Comparison of ENCODE assay signal across 12 cellular contexts in the genomic region with DNA sequence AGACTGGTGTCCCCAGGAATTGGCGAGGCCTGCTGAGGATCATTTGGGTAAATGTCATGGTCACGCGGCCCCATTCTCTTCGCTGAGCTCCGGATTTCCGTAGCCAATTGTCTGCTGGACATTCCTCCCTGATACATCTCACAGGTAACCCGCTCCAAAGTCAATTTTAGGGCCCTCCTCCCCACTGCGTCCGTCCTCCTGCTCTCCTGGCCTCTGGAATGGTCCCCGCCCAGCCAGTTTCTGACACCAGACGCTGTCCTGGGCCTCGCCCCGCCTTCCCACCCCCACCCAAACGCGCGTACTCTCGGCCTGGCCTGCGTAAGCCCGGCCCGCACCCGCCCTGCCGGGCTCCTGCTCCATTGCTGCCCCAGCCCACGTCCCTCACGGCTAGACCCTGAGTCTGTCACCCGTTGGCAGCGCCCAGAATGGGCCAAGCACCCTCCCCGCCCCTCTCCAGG.
A peak's percentile ranks its signal among the peaks of the same experiment; 100 is the strongest.
DNase-seq lines count a peak whose midpoint lies in the region; FAIRE-seq and TF ChIP-seq lines count a peak whose summit lies in the region.
"Had no signal": no experiment of that assay in that cellular context is flagged by ENCODE, and none has a peak within 500 bp of the region (broad histone marks: within the 10 kb centered on the region; RNA-seq: fewer than 3 reads in every experiment).

No MANE protein-coding gene starts in this region.

- no peaks in the 10 kb centered on the region; a peak in 1 of 4 replicates for H3K9me3 ChIP-seq in H1 (ENCODE audit: insufficient read depth in 2 of 2, low read depth in 1 of 2, low read length in 1 of 2)
- no peaks in the 10 kb centered on the region for H3K9me3 ChIP-seq in mucosa of rectum (ENCODE audit: control insufficient read depth in 2 of 2, low read length in 2 of 2)
- no peaks in the 10 kb centered on the region for H3K9me3 ChIP-seq in thyroid gland

- no peak for TF ChIP-seq POLR2A in H1 (IDR thresholded peaks at IDR 0.05; ENCODE audit: control extremely low read depth in 1 of 2, low read depth in 2 of 2, low read length in 2 of 2)
- peak in 1 of 2 donors; percentile 35 for TF ChIP-seq POLR2A in thyroid gland (IDR thresholded peaks at IDR 0.05)

- TF ChIP-seq EP300 in H1 (IDR thresholded peaks at IDR 0.05; ENCODE audit: borderline replicate concordance in 1 of 2, low read depth in 2 of 2, low read length in 2 of 2), result no peak

- peak overlapping the region; percentile 28 to 46; a peak in 3 of 4 replicates for H3K4me2 ChIP-seq in H1 (ENCODE audit: insufficient read depth in 1 of 2, low read depth in 2 of 2, low read length in 2 of 2)
- H3K4me2 ChIP-seq: A549 had no signal

- peaks cover 2% of the 10 kb centered on the region; the same call in 1 of the 2 replicates for H3K23me2 ChIP-seq in H1 (ENCODE audit: low read depth, low read length)

- H3K9me3 Mint-ChIP-seq in activated CD4-positive, alpha-beta memory T cell treated with anti-CD3 and anti-CD28 coated beads, Interleukin-2, amount 10 ng/mL, durations not matched to agents 7 days and 5 days, result peaks cover 11% of the 10 kb centered on the region
- H3K9me3 Mint-ChIP-seq in activated CD4-positive, alpha-beta memory T cell treated with anti-CD3 and anti-CD28 coated beads for 36 hours, result peaks cover 5% of the 10 kb centered on the region
- peaks cover 5% of the 10 kb centered on the region for H3K9me3 Mint-ChIP-seq in glutamatergic neuron (ENCODE audit: unreplicated experiment)
- H3K9me3 Mint-ChIP-seq: nephron had no signal

- no peak for DNase-seq in activated CD4-positive, alpha-beta memory T cell treated with anti-CD3 and anti-CD28 coated beads, Interleukin-2, amount 10 ng/mL, durations not matched to agents 7 days and 5 days
- no peak for DNase-seq in activated CD4-positive, alpha-beta memory T cell treated with anti-CD3 and anti-CD28 coated beads for 36 hours
- DNase-seq in H1 (ENCODE audit: low read depth in 1 of 2, low spot score in 2 of 2), result peak in 1 of 2 experiments; percentile 49
- peak; percentile 74 to 80 for DNase-seq in thyroid gland
- DNase-seq in NCI-H187 (lab: John Stamatoyannopoulos, UW), result no peak
- DNase-seq in glutamatergic neuron, result no peak
- no peak for DNase-seq in middle frontal gyrus (ENCODE audit: extremely low spot score, low spot score)
- DNase-seq: NCI-H1417 treated with DMSO at 0.1 percent for 48 hours; stimulated activated CD4-positive, alpha-beta T cell treated with anti-CD3 and anti-CD28 coated beads, Interleukin-4, amount 100 ng/mL, for 1 hour had no signal

- H3K36me3 Mint-ChIP-seq in activated CD4-positive, alpha-beta memory T cell treated with anti-CD3 and anti-CD28 coated beads, Interleukin-2, amount 10 ng/mL, durations not matched to agents 7 days and 5 days (ENCODE audit: low read depth), result peaks cover 71% of the 10 kb centered on the region
- H3K36me3 Mint-ChIP-seq in activated CD4-positive, alpha-beta memory T cell treated with anti-CD3 and anti-CD28 coated beads for 36 hours, result peaks cover 2% of the 10 kb centered on the region
- no peaks in the 10 kb centered on the region for H3K36me3 Mint-ChIP-seq in glutamatergic neuron (ENCODE audit: unreplicated experiment)

- no peak overlapping the region for H4K8ac ChIP-seq in H1 (ENCODE audit: extremely low read depth, insufficient read depth, low read length)

- 47% methylated on average over 7 of the region's 27 CpGs; no CpG with 5 or more reads in 1 of the 2 experiments for WGBS in H1 (ENCODE audit: extremely low coverage in 1 of 2, insufficient coverage in 1 of 2, insufficient read length in 1 of 2, insufficient replicate concordance in 2 of 2, low coverage in 1 of 2, low lambda C conversion rate in 2 of 2, missing lambda C conversion rate in 1 of 2), 2 experiments
- WGBS in thyroid gland, 2 donors, result 32 to 44% methylated on average over 10 to 21 of the region's 27 CpGs

- H2AFZ ChIP-seq in H1 (ENCODE audit: low read length), result peak overlapping the region; percentile 57; the same call in 1 of the 2 replicates

- H3K4me1 ChIP-seq in H1 (replicated peaks in 1 of 4; ENCODE audit: control insufficient read depth in 3 of 4, insufficient read depth in 4 of 4, low read length in 3 of 4) (peaks cover 0 to 15% (median 6%) of the 10 kb centered on the region in 4 experiments; a peak in 5 of 7 replicates), mucosa of rectum (ENCODE audit: control insufficient read depth in 2 of 2, insufficient read depth in 2 of 2, low read length in 2 of 2) (peaks cover 28 to 40% of the 10 kb centered on the region in 2 donors), thyroid gland (peaks cover 4 to 11% of the 10 kb centered on the region in 2 donors)

- H3K27me3 ChIP-seq in H1 (replicated peaks in 1 of 4; ENCODE audit: control insufficient read depth in 3 of 4, extremely low read depth in 1 of 4, insufficient read depth in 3 of 4, low read length in 3 of 4), result no peaks in the 10 kb centered on the region; a peak in 2 of 7 replicates
- H3K27me3 ChIP-seq in mucosa of rectum (ENCODE audit: control insufficient read depth in 2 of 2, insufficient read depth in 2 of 2, low read length in 2 of 2), result no peaks in the 10 kb centered on the region
- no peaks in the 10 kb centered on the region for H3K27me3 ChIP-seq in thyroid gland

- peak overlapping the region; percentile 98; the same call in 1 of the 2 replicates for H2BK12ac ChIP-seq in H1 (ENCODE audit: low read depth, low read length)

- H3K79me2 ChIP-seq in H1 (ENCODE audit: control insufficient read depth in 1 of 2, insufficient read depth in 2 of 2, low read length in 2 of 2), result no peaks in the 10 kb centered on the region

- H4K20me1 ChIP-seq in H1 (replicated peaks in 1 of 2; ENCODE audit: control insufficient read depth in 1 of 2, insufficient read depth in 2 of 2, low read length in 2 of 2), result no peaks in the 10 kb centered on the region

- POLR2A ChIA-PET in activated CD4-positive, alpha-beta memory T cell treated with anti-CD3 and anti-CD28 coated beads, Interleukin-2, amount 10 ng/mL, durations not matched to agents 7 days and 5 days (lab: Charles Lee), result interaction anchor here (0.5 to 10.6 kb wide), 9 partner anchors 10 to 264 kb away, joined by 3 to 346 read pairs (median 4); a partner anchor contains a TSS
- POLR2A ChIA-PET in activated CD4-positive, alpha-beta memory T cell treated with anti-CD3 and anti-CD28 coated beads for 36 hours (lab: Charles Lee), result no interaction called here
- POLR2A ChIA-PET in H1 (lab: Charles Lee; ENCODE audit: partially characterized antibody), result interaction anchor here (1.4 kb wide), 1 partner anchor 13 kb away, joined by 3 read pairs; no protein-coding TSS in a partner anchor

- intact Hi-C loops in activated CD4-positive, alpha-beta memory T cell treated with anti-CD3 and anti-CD28 coated beads for 36 hours (cut with micrococcal nuclease), result no loop called here
- intact Hi-C loops in thyroid gland (cut with DNase I), result no loop called here

- peak overlapping the region; percentile 74 for H3K27ac Mint-ChIP-seq in activated CD4-positive, alpha-beta memory T cell treated with anti-CD3 and anti-CD28 coated beads, Interleukin-2, amount 10 ng/mL, durations not matched to agents 7 days and 5 days
- no peak overlapping the region for H3K27ac Mint-ChIP-seq in activated CD4-positive, alpha-beta memory T cell treated with anti-CD3 and anti-CD28 coated beads for 36 hours
- H3K27ac Mint-ChIP-seq in glutamatergic neuron (ENCODE audit: unreplicated experiment), result no peak overlapping the region
- H3K27ac Mint-ChIP-seq: nephron had no signal

- TF ChIP-seq RAD21 in H1 (IDR thresholded peaks at IDR 0.05 in 1 of 2, conservative IDR thresholded peaks at IDR 0.05 in 1 of 2; ENCODE audit: low read depth in 2 of 2, low read length in 2 of 2), result no peak

- H4K5ac ChIP-seq in H1 (ENCODE audit: insufficient read length, low read depth, low read length), result no peak overlapping the region

- no peak for TF ChIP-seq CTCF in H1 (IDR thresholded peaks at IDR 0.05; ENCODE audit: control extremely low read depth in 1 of 3, insufficient read depth in 1 of 3, low read depth in 1 of 3, low read length in 3 of 3)
- no peak for TF ChIP-seq CTCF in thyroid gland (IDR thresholded peaks at IDR 0.05)
- TF ChIP-seq CTCF in glutamatergic neuron (IDR thresholded peaks at IDR 0.05; ENCODE audit: partially characterized antibody, unreplicated experiment), result no peak

- H3K27me3 Mint-ChIP-seq in activated CD4-positive, alpha-beta memory T cell treated with anti-CD3 and anti-CD28 coated beads, Interleukin-2, amount 10 ng/mL, durations not matched to agents 7 days and 5 days, result no peaks in the 10 kb centered on the region
- no peaks in the 10 kb centered on the region for H3K27me3 Mint-ChIP-seq in activated CD4-positive, alpha-beta memory T cell treated with anti-CD3 and anti-CD28 coated beads for 36 hours
- H3K27me3 Mint-ChIP-seq in glutamatergic neuron (ENCODE audit: unreplicated experiment), result peaks cover 2% of the 10 kb centered on the region

- no peak overlapping the region for H2BK120ac ChIP-seq in H1 (replicated peaks; ENCODE audit: low read depth, low read length)

- H3K23ac ChIP-seq in H1 (ENCODE audit: insufficient read length), result no peak overlapping the region

- H3K36me3 ChIP-seq in H1 (ENCODE audit: control insufficient read depth in 2 of 4, insufficient read depth in 4 of 4, low read length in 3 of 4) (no peaks in the 10 kb centered on the region), mucosa of rectum (ENCODE audit: control insufficient read depth in 2 of 2, insufficient read depth in 2 of 2, low read length in 2 of 2) (no peaks in the 10 kb centered on the region), thyroid gland (no peaks in the 10 kb centered on the region)

- peaks cover 91% of the 10 kb centered on the region for H3K4me1 Mint-ChIP-seq in activated CD4-positive, alpha-beta memory T cell treated with anti-CD3 and anti-CD28 coated beads, Interleukin-2, amount 10 ng/mL, durations not matched to agents 7 days and 5 days
- H3K4me1 Mint-ChIP-seq in activated CD4-positive, alpha-beta memory T cell treated with anti-CD3 and anti-CD28 coated beads for 36 hours (ENCODE audit: low read depth), result peaks cover 50% of the 10 kb centered on the region
- H3K4me1 Mint-ChIP-seq in glutamatergic neuron (ENCODE audit: low read depth, unreplicated experiment), result no peaks in the 10 kb centered on the region

- no peak overlapping the region for H2BK20ac ChIP-seq in H1 (ENCODE audit: low read length)

- no peak overlapping the region for H2AK5ac ChIP-seq in H1 (ENCODE audit: low read depth, low read length)

- no peak overlapping the region; the same call in 1 of the 2 replicates for H3K18ac ChIP-seq in H1 (ENCODE audit: extremely low read depth, low read length)

- H3K4me3 ChIP-seq in H1 (ENCODE audit: extremely low read depth in 1 of 4, insufficient read depth in 2 of 4, low read depth in 3 of 4, low read length in 4 of 4) (no peak overlapping the region), mucosa of rectum (ENCODE audit: low read length in 2 of 2) (peak overlapping the region; percentile 37 to 52), thyroid gland (replicated peaks in 1 of 3) (peak overlapping the region in 1 of 3 donors; percentile 18)
- H3K4me3 ChIP-seq: A549 had no signal

- no peak overlapping the region for H4K91ac ChIP-seq in H1 (replicated peaks; ENCODE audit: insufficient read length, low read length)

- H3K4me3 Mint-ChIP-seq in activated CD4-positive, alpha-beta memory T cell treated with anti-CD3 and anti-CD28 coated beads, Interleukin-2, amount 10 ng/mL, durations not matched to agents 7 days and 5 days, result peak overlapping the region; percentile 74
- no peak overlapping the region for H3K4me3 Mint-ChIP-seq in activated CD4-positive, alpha-beta memory T cell treated with anti-CD3 and anti-CD28 coated beads for 36 hours
- no peak overlapping the region for H3K4me3 Mint-ChIP-seq in glutamatergic neuron (ENCODE audit: unreplicated experiment)
- H3K4me3 Mint-ChIP-seq: nephron had no signal

- no peak overlapping the region for H3K4ac ChIP-seq in H1 (replicated peaks; ENCODE audit: insufficient read length, low read depth, low read length)

- H3K9ac ChIP-seq in H1 (replicated peaks in 1 of 4; ENCODE audit: extremely low read depth in 1 of 4, low read depth in 3 of 4, low read length in 3 of 4) (no peak overlapping the region), mucosa of rectum (ENCODE audit: low read depth in 1 of 2, low read length in 2 of 2) (peak overlapping the region in 1 of 2 donors; percentile 65)

- H3K56ac ChIP-seq in H1 (replicated peaks; ENCODE audit: insufficient read length, low read depth, low read length), result no peak overlapping the region

- H2BK5ac ChIP-seq in H1 (ENCODE audit: low read depth, low read length), result no peak overlapping the region

- H3K14ac ChIP-seq in H1 (ENCODE audit: insufficient read length), result no peak overlapping the region

- H3K27ac ChIP-seq in H1 (ENCODE audit: low read depth, low read length), result no peak overlapping the region
- H3K27ac ChIP-seq in mucosa of rectum (ENCODE audit: low read depth in 2 of 2, low read length in 2 of 2), result peak overlapping the region; percentile 38 to 55
- H3K27ac ChIP-seq in thyroid gland, result peak overlapping the region; percentile 39 to 84 (median 78)
- H3K27ac ChIP-seq: A549 had no signal

- no peak overlapping the region for H2BK15ac ChIP-seq in H1 (ENCODE audit: low read length)

- CTCF ChIA-PET in activated CD4-positive, alpha-beta memory T cell treated with anti-CD3 and anti-CD28 coated beads, Interleukin-2, amount 10 ng/mL, durations not matched to agents 7 days and 5 days (lab: Charles Lee), result interaction anchor here (1.1 to 2.4 kb wide), 2 partner anchors 28 to 94 kb away, joined by 3 to 7 read pairs; no protein-coding TSS in a partner anchor
- CTCF ChIA-PET in activated CD4-positive, alpha-beta memory T cell treated with anti-CD3 and anti-CD28 coated beads for 36 hours (lab: Charles Lee), result no interaction called here
- CTCF ChIA-PET in H1 (lab: Charles Lee; ENCODE audit: partially characterized antibody), result interaction anchor here (1.2 kb wide), 1 partner anchor 13 kb away, joined by 3 read pairs; no protein-coding TSS in a partner anchor

- FAIRE-seq in H1 (lab: Jason Lieb, UNC), result no peak
- FAIRE-seq: A549 had no signal

- H3K79me1 ChIP-seq in H1 (ENCODE audit: low read depth, low read length), result no peaks in the 10 kb centered on the region

Comparison
In these comparisons a context has a peak if more than half of its experiments do, and no peak if none do; other contexts are left out.
1. DNase-seq: peak in thyroid gland (2 of 2); none in activated CD4-positive, alpha-beta memory T cell treated with anti-CD3 and anti-CD28 coated beads, Interleukin-2, amount 10 ng/mL, durations not matched to agents 7 days and 5 days (single experiment), activated CD4-positive, alpha-beta memory T cell treated with anti-CD3 and anti-CD28 coated beads for 36 hours (single experiment), NCI-H187 (0 of 2), glutamatergic neuron (single experiment) and middle frontal gyrus (single experiment).
2. H3K4me3 ChIP-seq: peak in mucosa of rectum (2 of 2); none in H1 (0 of 4).